In the genomic region with DNA sequence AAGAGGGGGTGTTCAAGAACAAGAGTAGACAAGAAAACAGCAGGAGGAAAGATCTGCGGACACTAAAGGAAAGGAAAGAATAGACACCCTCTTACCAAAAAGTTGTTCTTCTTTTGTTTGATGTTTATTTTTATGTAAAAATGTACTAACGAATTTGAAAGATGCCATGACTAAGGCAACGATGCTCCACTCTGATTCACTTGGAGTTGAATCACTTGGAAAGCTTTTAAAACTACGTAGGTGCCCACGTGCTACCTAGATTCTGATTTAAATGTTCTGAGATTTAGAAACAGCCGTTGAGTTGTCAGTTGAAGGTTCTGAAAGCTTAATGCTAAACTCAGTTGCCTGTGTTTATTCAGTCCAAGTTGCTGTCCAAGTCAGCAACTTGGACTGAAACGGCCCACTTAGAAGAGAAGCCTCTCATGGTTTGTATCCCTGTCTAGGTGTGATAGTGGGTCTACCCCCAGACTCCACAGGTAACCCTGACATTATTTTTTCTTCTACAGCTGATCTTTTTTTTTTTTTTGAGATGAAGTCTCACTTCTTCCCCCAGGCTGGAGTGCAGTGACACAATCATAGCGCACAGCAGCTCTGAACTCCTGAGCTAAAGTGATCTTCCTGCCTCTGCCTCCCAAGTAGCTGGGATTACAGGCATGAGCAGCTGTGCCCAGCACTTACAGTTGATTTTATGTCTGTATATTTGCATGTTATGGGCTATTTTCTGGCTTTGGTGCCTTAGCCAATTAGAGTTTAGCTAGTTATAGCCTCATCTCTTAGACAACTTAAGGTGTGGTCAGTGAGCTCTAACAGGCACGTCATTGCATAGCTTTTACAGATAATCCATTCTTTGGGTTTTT, we compare ENCODE assay signal across 8 cellular contexts. TPM values are rescaled to one million over a fixed set of nuclear protein-coding genes. Genes with fewer than 3 reads are reported as not detected.
A peak's percentile ranks its signal among the peaks of the same experiment; 100 is the strongest.
DNase-seq lines count a peak whose midpoint lies in the region; ATAC-seq and TF ChIP-seq lines count a peak whose summit lies in the region.

No MANE protein-coding gene starts in this region.

- peak overlapping the region; percentile 92 for H3K4me2 ChIP-seq in BLaER1

- H3K4me1 ChIP-seq in BLaER1 (peaks cover 25% of the 10 kb centered on the region), HUES6 (ENCODE audit: control insufficient read depth, insufficient read depth, low read length) (peaks cover 28% of the 10 kb centered on the region), ovary (ENCODE audit: insufficient read depth) (peaks cover 5% of the 10 kb centered on the region)

- H3K27me3 ChIP-seq in BLaER1 (no peaks in the 10 kb centered on the region), HUES6 (ENCODE audit: control insufficient read depth, insufficient read depth, low read length) (no peaks in the 10 kb centered on the region), ovary (no peaks in the 10 kb centered on the region)

- H3K9ac ChIP-seq in BLaER1 (peak overlapping the region; percentile 89), HUES6 (ENCODE audit: low read length) (no peak overlapping the region)

- DNase-seq in activated T-cell treated with anti-CD3 and anti-CD28 coated beads for 4 hours (peak; percentile 28), foreskin fibroblast (peak; percentile 83 to 90), ovary (peak in 1 of 5 donors; percentile 31), posterior vena cava (ENCODE audit: low spot score) (no peak)

- peaks cover 8% of the 10 kb centered on the region; the same call in 1 of the 2 replicates for H3K36me3 ChIP-seq in BLaER1
- no peaks in the 10 kb centered on the region for H3K36me3 ChIP-seq in HUES6 (ENCODE audit: control insufficient read depth, insufficient read depth, low read length)
- no peaks in the 10 kb centered on the region for H3K36me3 ChIP-seq in ovary

- TF ChIP-seq CTCF in foreskin fibroblast (IDR thresholded peaks at IDR 0.05; ENCODE audit: low read depth, low read length), result no peak
- no peak for TF ChIP-seq CTCF in ovary (IDR thresholded peaks at IDR 0.05)

- ATAC-seq in HG03196 (IDR thresholded peaks at IDR 0.05; ENCODE audit: unreplicated experiment), result no peak
- no peak for ATAC-seq in GM21423 (IDR thresholded peaks at IDR 0.05; ENCODE audit: unreplicated experiment)

- H4K20me1 ChIP-seq in BLaER1, result no peaks in the 10 kb centered on the region; the same call in 1 of the 2 replicates

- TF ChIP-seq POLR2A in ovary (IDR thresholded peaks at IDR 0.05), result peak; percentile 37

- no peaks in the 10 kb centered on the region for H3K9me3 ChIP-seq in BLaER1
- H3K9me3 ChIP-seq in HUES6 (ENCODE audit: control insufficient read depth, insufficient read depth, low read depth, low read length), result no peaks in the 10 kb centered on the region
- no peaks in the 10 kb centered on the region for H3K9me3 ChIP-seq in ovary

- peak overlapping the region; percentile 90 for H3K4me3 ChIP-seq in BLaER1
- peak overlapping the region; percentile 98 for H3K4me3 ChIP-seq in HUES6 (ENCODE audit: low read depth, low read length)
- H3K4me3 ChIP-seq in foreskin fibroblast (ENCODE audit: low read depth in 1 of 2, low read length in 2 of 2), result peak overlapping the region; percentile 85 to 91
- H3K4me3 ChIP-seq in ovary, result peak overlapping the region; percentile 77

- intact Hi-C loops in ovary (cut with DNase I) (loop anchor here in 2 of 4 donors (2.0 to 5.0 kb wide), 2 partner anchors 38 to 39 kb away; partner anchors contain the start of gene METTL13 (in 2 of the 2)), posterior vena cava (cut with DNase I) (no loop called here)

- no peak for TF ChIP-seq EP300 in ovary (IDR thresholded peaks at IDR 0.05)

- 18 to 22% (median 20%) methylated on average over 9 of the region's 9 CpGs for WGBS in ovary, 3 donors

- H3K27ac ChIP-seq in BLaER1 (peak overlapping the region; percentile 88), HUES6 (ENCODE audit: low read depth, low read length) (peak overlapping the region; percentile 60; the same call in 1 of the 2 replicates), ovary (peak overlapping the region; percentile 71 to 88)

RNA-seq across cellular contexts. Expression of gene VAMP4, which starts 1.4 kb away (rescaled TPM):
- total RNA-seq in ovary (10 to 100 TPM in 6 of 7 donors, 1 to 10 TPM in 1; 6.7 to 14.1 (median 12.3) TPM), posterior vena cava (10 to 100 TPM; 16.8 to 21.0 TPM)
- polyA plus RNA-seq in ovary, result 10 to 100 TPM in 1 of 2 donors, 1 to 10 TPM in 1; 6.9 to 12.5 TPM

RNA-seq across cellular contexts. Expression of gene METTL13, which starts 38.2 kb away (rescaled TPM):
- total RNA-seq in ovary (10 to 100 TPM in 6 of 7 donors, 1 to 10 TPM in 1; 9.1 to 24.4 (median 19.1) TPM), posterior vena cava (10 to 100 TPM; 14.8 to 19.4 TPM)
- polyA plus RNA-seq in ovary, result 10 to 100 TPM; 14.8 to 29.1 TPM
